ENCODE assay signal across 1 cellular context in the genomic region with DNA sequence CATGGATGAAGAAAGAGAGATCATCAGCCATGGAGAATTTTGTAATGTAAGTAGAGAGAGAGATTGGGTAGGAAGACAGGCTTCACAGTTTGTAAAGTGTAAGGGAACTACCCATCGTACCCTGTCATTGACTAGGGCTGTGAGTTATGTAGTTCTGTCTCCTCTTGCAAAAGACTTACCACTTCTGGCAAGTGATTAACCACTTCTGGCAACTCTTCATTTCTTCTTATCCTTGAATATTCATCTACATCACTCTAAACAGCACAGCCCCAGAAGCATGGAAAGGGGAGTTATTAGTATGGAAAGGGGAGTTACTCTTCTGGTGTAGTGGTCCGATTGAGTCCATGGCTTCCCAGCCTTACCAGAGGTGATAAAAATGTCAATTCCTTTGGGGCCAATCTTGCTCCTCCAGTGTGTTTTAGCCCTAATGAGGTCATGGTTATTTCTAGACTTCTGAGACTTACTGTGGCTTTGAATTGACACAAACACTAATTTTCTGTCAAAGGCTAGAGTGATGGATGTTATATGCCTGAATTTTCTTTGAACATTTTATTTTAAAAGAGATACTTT.
TF ChIP-seq lines count a peak whose summit lies in the region.

No MANE protein-coding gene starts in this region.

TF ChIP-seq in WTC11, 78 proteins besides CTCF, POLR2A, EP300 and RAD21 (continued from another document):
- no peak for TF ChIP-seq IRF2 (CRISPR knock-in tag; IDR thresholded peaks at IDR 0.05; ENCODE audit: borderline replicate concordance, low read depth)
- no peak for TF ChIP-seq NR3C1 (CRISPR knock-in tag; conservative IDR thresholded peaks at IDR 0.05; ENCODE audit: low read depth)
- TF ChIP-seq TEAD1 (CRISPR knock-in tag; IDR thresholded peaks at IDR 0.05): no peak
- no peak for TF ChIP-seq SMAD4 (CRISPR knock-in tag; IDR thresholded peaks at IDR 0.05)
- TF ChIP-seq, protein P1, sequence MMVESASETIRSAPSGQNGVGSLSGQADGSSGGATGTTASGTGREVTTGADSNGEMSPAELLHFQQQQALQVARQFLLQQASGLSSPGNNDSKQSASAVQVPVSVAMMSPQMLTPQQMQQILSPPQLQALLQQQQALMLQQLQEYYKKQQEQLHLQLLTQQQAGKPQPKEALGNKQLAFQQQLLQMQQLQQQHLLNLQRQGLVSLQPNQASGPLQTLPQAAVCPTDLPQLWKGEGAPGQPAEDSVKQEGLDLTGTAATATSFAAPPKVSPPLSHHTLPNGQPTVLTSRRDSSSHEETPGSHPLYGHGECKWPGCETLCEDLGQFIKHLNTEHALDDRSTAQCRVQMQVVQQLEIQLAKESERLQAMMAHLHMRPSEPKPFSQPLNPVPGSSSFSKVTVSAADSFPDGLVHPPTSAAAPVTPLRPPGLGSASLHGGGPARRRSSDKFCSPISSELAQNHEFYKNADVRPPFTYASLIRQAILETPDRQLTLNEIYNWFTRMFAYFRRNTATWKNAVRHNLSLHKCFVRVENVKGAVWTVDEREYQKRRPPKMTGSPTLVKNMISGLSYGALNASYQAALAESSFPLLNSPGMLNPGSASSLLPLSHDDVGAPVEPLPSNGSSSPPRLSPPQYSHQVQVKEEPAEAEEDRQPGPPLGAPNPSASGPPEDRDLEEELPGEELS (CRISPR knock-in tag; IDR thresholded peaks at IDR 0.05): no peak
- no peak for TF ChIP-seq CREM (CRISPR knock-in tag; IDR thresholded peaks at IDR 0.05)
- TF ChIP-seq, protein P2, sequence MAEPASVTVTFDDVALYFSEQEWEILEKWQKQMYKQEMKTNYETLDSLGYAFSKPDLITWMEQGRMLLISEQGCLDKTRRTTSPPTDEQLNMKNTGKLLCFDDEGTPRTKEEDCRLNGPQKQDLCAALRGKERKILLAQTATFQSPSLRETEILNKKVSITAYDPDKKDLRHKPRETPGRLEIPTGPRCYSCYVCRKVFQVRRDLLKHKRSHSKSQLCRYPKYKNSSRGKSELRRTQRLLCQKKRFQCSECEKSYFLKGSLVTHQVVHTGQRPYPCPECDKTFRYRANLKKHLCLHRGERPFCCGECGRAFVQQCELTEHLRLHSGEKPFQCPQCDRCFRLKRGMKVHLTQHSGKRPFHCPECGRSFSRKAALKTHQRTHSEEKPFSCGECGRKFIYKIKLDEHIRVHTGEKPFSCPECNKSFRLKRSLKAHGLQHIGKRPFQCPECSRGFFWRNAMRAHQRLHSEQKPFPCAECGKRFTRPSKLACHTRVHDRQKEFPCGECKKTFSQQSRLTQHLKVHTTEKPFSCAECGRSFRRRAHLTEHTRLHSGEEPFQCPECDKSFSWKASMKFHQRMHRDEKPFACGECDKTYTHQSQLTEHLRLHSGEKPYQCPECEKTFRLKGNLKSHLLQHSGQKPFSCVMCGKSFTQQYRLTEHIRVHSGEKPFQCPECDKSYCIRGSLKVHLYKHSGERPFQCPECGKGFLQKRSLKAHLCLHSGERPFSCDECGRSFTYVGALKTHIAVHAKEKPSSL (CRISPR knock-in tag; conservative IDR thresholded peaks at IDR 0.05): no peak
- TF ChIP-seq ZNF317 (CRISPR knock-in tag; IDR thresholded peaks at IDR 0.05; ENCODE audit: borderline replicate concordance, low read depth): no peak
- no peak for TF ChIP-seq EMX1 (CRISPR knock-in tag; IDR thresholded peaks at IDR 0.05)
- TF ChIP-seq, protein P3, sequence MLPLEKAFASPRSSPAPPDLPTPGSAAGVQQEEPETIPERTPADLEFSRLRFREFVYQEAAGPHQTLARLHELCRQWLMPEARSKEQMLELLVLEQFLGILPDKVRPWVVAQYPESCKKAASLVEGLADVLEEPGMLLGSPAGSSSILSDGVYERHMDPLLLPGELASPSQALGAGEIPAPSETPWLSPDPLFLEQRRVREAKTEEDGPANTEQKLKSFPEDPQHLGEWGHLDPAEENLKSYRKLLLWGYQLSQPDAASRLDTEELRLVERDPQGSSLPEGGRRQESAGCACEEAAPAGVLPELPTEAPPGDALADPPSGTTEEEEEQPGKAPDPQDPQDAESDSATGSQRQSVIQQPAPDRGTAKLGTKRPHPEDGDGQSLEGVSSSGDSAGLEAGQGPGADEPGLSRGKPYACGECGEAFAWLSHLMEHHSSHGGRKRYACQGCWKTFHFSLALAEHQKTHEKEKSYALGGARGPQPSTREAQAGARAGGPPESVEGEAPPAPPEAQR (CRISPR knock-in tag; IDR thresholded peaks at IDR 0.05): no peak
- TF ChIP-seq TP53 (CRISPR knock-in tag; IDR thresholded peaks at IDR 0.05): no peak
